ENCODE assay signal across 8 cellular contexts in the genomic region with DNA sequence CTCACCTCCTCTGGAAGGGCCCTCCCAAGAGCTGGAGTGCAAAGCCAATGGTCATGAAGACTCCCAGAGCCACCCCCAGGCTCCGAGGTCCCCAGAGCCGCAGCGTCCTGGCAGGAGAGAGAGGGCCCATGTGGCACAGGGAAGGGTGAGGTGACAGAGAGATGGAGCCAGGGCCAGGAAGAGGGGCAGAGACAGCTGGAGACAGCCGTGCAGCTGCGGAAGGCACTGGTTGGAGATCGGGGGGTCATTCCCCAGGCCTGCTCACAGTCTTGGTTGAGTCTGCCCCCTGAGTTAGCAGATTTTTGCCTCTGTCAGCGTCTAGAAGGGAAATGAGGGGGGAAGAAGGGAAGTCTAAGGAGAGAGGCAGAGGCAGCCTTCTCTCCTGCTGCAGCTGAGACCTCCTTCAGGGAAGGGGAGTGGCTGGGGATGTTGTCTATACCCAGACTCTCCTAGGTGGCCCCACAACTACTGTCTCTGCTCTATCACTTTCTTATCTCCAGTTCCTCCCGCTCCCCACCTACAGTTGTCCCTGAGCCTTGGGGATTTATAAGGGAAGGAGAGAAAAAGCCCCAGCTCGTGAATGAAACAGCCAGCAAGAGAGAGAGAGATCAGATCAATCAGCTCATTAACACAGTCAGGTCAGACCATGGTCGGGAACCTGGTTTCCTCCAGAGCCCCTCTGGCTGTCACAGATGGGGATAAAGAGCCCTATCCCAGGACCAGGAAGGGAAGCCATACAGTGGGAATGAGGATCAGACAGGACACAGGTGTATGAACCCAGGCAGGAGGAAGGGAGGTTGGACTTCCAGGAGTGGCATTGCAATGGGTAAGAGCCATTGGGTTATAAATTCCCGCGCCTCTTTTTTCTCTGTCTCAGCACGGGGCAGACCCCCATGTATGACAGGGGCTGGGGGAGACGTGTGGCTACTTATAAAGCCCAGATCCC. TPM values are rescaled to one million over a fixed set of nuclear protein-coding genes. Genes with fewer than 3 reads are reported as not detected.
DNase-seq lines count a peak whose midpoint lies in the region; FAIRE-seq and TF ChIP-seq lines count a peak whose summit lies in the region.

No MANE protein-coding gene starts in this region.

- peak overlapping the region; percentile 26 for H3K27ac Mint-ChIP-seq in T-helper 1 cell treated with Interleukin-12 subunit alpha and Interleukin-12 subunit beta and Interleukin-4 antibody, amounts not matched to agents 30 μg/mL and 1 μg/mL, for 36 hours
- no peak overlapping the region for H3K27ac Mint-ChIP-seq in activated T-helper 2 cell treated with anti-CD3 and anti-CD28 coated beads, Interferon-gamma antibody, Interleukin-2, Interleukin-4, amounts not matched to agents 10 μg/mL and 5 μg/mL and 100 μg/mL, durations not matched to agents 14 hours and 24 hours and 36 hours

- WGBS in stomach, 5 donors, result 43 to 55% (median 48%) methylated on average over 12 to 14 of the region's 14 CpGs

- H3K4me3 ChIP-seq in kidney (ENCODE audit: low read length in 2 of 2) (peak overlapping the region in 1 of 2 donors; percentile 47), stomach (peak overlapping the region in 3 of 4 donors; percentile 45 to 53 (median 49))

- no peak for DNase-seq in T-helper 1 cell
- DNase-seq in activated T-helper 2 cell treated with anti-CD3 and anti-CD28 coated beads, Interferon-gamma antibody, Interleukin-2, Interleukin-4, amounts not matched to agents 10 μg/mL and 5 μg/mL and 100 μg/mL, durations not matched to agents 14 hours and 24 hours and 36 hours (ENCODE audit: low spot score), result no peak
- peak; percentile 30 for DNase-seq in kidney
- DNase-seq in stomach, result no peak
- no peak for DNase-seq in SKM-1 treated with dmso at 0.1 percent for 144 hours (lab: John Stamatoyannopoulos, UW; ENCODE audit: unreplicated experiment)
- no peak for DNase-seq in NCI-H226
- no peak for DNase-seq in HuH-7 (ENCODE audit: low spot score)

- no peak for TF ChIP-seq EP300 in stomach (IDR thresholded peaks at IDR 0.05)

- H3K27ac ChIP-seq in kidney (ENCODE audit: low read depth in 2 of 2, low read length in 2 of 2) (no peak overlapping the region), stomach (no peak overlapping the region)

- FAIRE-seq in kidney (lab: Jason Lieb, UNC), result no peak

- peaks cover 3% of the 10 kb centered on the region for H3K36me3 Mint-ChIP-seq in T-helper 1 cell treated with Interleukin-12 subunit alpha and Interleukin-12 subunit beta and Interleukin-4 antibody, amounts not matched to agents 30 μg/mL and 1 μg/mL, for 36 hours (ENCODE audit: low read depth)
- H3K36me3 Mint-ChIP-seq in activated T-helper 2 cell treated with anti-CD3 and anti-CD28 coated beads, Interferon-gamma antibody, Interleukin-2, Interleukin-4, amounts not matched to agents 10 μg/mL and 5 μg/mL and 100 μg/mL, durations not matched to agents 14 hours and 24 hours and 36 hours (ENCODE audit: low read depth), result no peaks in the 10 kb centered on the region

- peak overlapping the region; percentile 64 for H3K4me3 Mint-ChIP-seq in T-helper 1 cell treated with Interleukin-12 subunit alpha and Interleukin-12 subunit beta and Interleukin-4 antibody, amounts not matched to agents 30 μg/mL and 1 μg/mL, for 36 hours
- H3K4me3 Mint-ChIP-seq in activated T-helper 2 cell treated with anti-CD3 and anti-CD28 coated beads, Interferon-gamma antibody, Interleukin-2, Interleukin-4, amounts not matched to agents 10 μg/mL and 5 μg/mL and 100 μg/mL, durations not matched to agents 14 hours and 24 hours and 36 hours (ENCODE audit: low read depth), result peak overlapping the region; percentile 75

- H3K4me1 Mint-ChIP-seq in T-helper 1 cell treated with Interleukin-12 subunit alpha and Interleukin-12 subunit beta and Interleukin-4 antibody, amounts not matched to agents 30 μg/mL and 1 μg/mL, for 36 hours (ENCODE audit: low read depth), result peaks cover 71% of the 10 kb centered on the region
- H3K4me1 Mint-ChIP-seq in activated T-helper 2 cell treated with anti-CD3 and anti-CD28 coated beads, Interferon-gamma antibody, Interleukin-2, Interleukin-4, amounts not matched to agents 10 μg/mL and 5 μg/mL and 100 μg/mL, durations not matched to agents 14 hours and 24 hours and 36 hours (ENCODE audit: low read depth), result peaks cover 69% of the 10 kb centered on the region

- H3K9me3 Mint-ChIP-seq in T-helper 1 cell treated with Interleukin-12 subunit alpha and Interleukin-12 subunit beta and Interleukin-4 antibody, amounts not matched to agents 30 μg/mL and 1 μg/mL, for 36 hours, result no peaks in the 10 kb centered on the region
- no peaks in the 10 kb centered on the region for H3K9me3 Mint-ChIP-seq in activated T-helper 2 cell treated with anti-CD3 and anti-CD28 coated beads, Interferon-gamma antibody, Interleukin-2, Interleukin-4, amounts not matched to agents 10 μg/mL and 5 μg/mL and 100 μg/mL, durations not matched to agents 14 hours and 24 hours and 36 hours

- H3K27me3 ChIP-seq in stomach, result peaks cover 9 to 69% (median 19%) of the 10 kb centered on the region in 3 donors

- no peak for TF ChIP-seq CTCF in kidney (IDR thresholded peaks at IDR 0.05; ENCODE audit: borderline replicate concordance, extremely low read depth, insufficient read depth)
- TF ChIP-seq CTCF in stomach (IDR thresholded peaks at IDR 0.05), result no peak

- H3K4me1 ChIP-seq in kidney (ENCODE audit: control insufficient read depth in 1 of 2, insufficient read depth in 1 of 2, low read depth in 1 of 2, low read length in 2 of 2), result peaks cover 3 to 5% of the 10 kb centered on the region in 2 donors
- peaks cover 26 to 45% (median 33%) of the 10 kb centered on the region in 4 donors for H3K4me1 ChIP-seq in stomach

- no peak for TF ChIP-seq POLR2A in stomach (IDR thresholded peaks at IDR 0.05)

- peak overlapping the region in 1 of 2 donors; percentile 34 for H3K9ac ChIP-seq in kidney (ENCODE audit: low read length in 2 of 2)

- H3K36me3 ChIP-seq in kidney (ENCODE audit: control insufficient read depth in 1 of 2, insufficient read depth in 2 of 2, low read length in 2 of 2) (no peaks in the 10 kb centered on the region), stomach (no peaks in the 10 kb centered on the region)

- intact Hi-C loops in activated T-helper 2 cell treated with anti-CD3 and anti-CD28 coated beads, Interferon-gamma antibody, Interleukin-2, Interleukin-4, amounts not matched to agents 10 μg/mL and 5 μg/mL and 100 μg/mL, durations not matched to agents 14 hours and 24 hours and 36 hours (cut with micrococcal nuclease), result loop anchor here (5.0 kb wide), 1 partner anchor 40 kb away; no protein-coding TSS in a partner anchor
- intact Hi-C loops in kidney (cut with DNase I), result no loop called here
- intact Hi-C loops in stomach (cut with DNase I; ENCODE audit: low total_unique reads), result no loop called here

- H3K9me3 ChIP-seq in kidney (ENCODE audit: control insufficient read depth in 1 of 2, low read length in 2 of 2) (no peaks in the 10 kb centered on the region), stomach (no peaks in the 10 kb centered on the region)

- peaks cover 30% of the 10 kb centered on the region for H3K27me3 Mint-ChIP-seq in T-helper 1 cell treated with Interleukin-12 subunit alpha and Interleukin-12 subunit beta and Interleukin-4 antibody, amounts not matched to agents 30 μg/mL and 1 μg/mL, for 36 hours (ENCODE audit: low read depth)
- peaks cover 6% of the 10 kb centered on the region for H3K27me3 Mint-ChIP-seq in activated T-helper 2 cell treated with anti-CD3 and anti-CD28 coated beads, Interferon-gamma antibody, Interleukin-2, Interleukin-4, amounts not matched to agents 10 μg/mL and 5 μg/mL and 100 μg/mL, durations not matched to agents 14 hours and 24 hours and 36 hours (ENCODE audit: low read depth)

RNA-seq across cellular contexts. Expression of a gene that starts 1.2 kb away (rescaled TPM):
- total RNA-seq in activated T-helper 2 cell treated with anti-CD3 and anti-CD28 coated beads, Interferon-gamma antibody, Interleukin-2, Interleukin-4, amounts not matched to agents 10 μg/mL and 5 μg/mL and 100 μg/mL, durations not matched to agents 14 hours and 24 hours and 36 hours, result 2.4 and 2.8 TPM in 2 replicates
- total RNA-seq in kidney (3.2 TPM), stomach (1 to 10 TPM in 2 of 5 donors, not detected in 3; 1.5 to 1.6 TPM)
- polyA plus RNA-seq in kidney (ENCODE audit: insufficient read depth, low read depth, low replicate concordance) (1.2 TPM), stomach (1 to 10 TPM; 1.7 to 2.4 (median 2.1) TPM)

RNA-seq across cellular contexts. Expression of a gene that starts 8.7 kb away (rescaled TPM):
- total RNA-seq in activated T-helper 2 cell treated with anti-CD3 and anti-CD28 coated beads, Interferon-gamma antibody, Interleukin-2, Interleukin-4, amounts not matched to agents 10 μg/mL and 5 μg/mL and 100 μg/mL, durations not matched to agents 14 hours and 24 hours and 36 hours, result 31.2 and 33.2 TPM in 2 replicates
- total RNA-seq in kidney (27.1 TPM), stomach (10 to 100 TPM; 16.2 to 33.3 (median 28.6) TPM)
- polyA plus RNA-seq in kidney (ENCODE audit: insufficient read depth, low read depth, low replicate concordance) (14.8 TPM), stomach (10 to 100 TPM; 10.7 to 17.2 (median 11.4) TPM)

RNA-seq across cellular contexts. Expression of a gene that starts 9.9 kb away (rescaled TPM):
- total RNA-seq in activated T-helper 2 cell treated with anti-CD3 and anti-CD28 coated beads, Interferon-gamma antibody, Interleukin-2, Interleukin-4, amounts not matched to agents 10 μg/mL and 5 μg/mL and 100 μg/mL, durations not matched to agents 14 hours and 24 hours and 36 hours, result 7.0 and 7.8 TPM in 2 replicates
- total RNA-seq in kidney (1.8 TPM), stomach (1 to 10 TPM in 3 of 5 donors, under 1 TPM in 1, not detected in 1; 0.92 to 4.9 (median 2.6) TPM)
- polyA plus RNA-seq in kidney (ENCODE audit: insufficient read depth, low read depth, low replicate concordance) (0.73 TPM), stomach (under 1 TPM in 2 of 3 donors, not detected in 1; 0.12 to 0.48 TPM)

RNA-seq across cellular contexts. Expression of a gene that starts 10.5 kb away (rescaled TPM):
- 20.6 and 22.3 TPM in 2 replicates for total RNA-seq in activated T-helper 2 cell treated with anti-CD3 and anti-CD28 coated beads, Interferon-gamma antibody, Interleukin-2, Interleukin-4, amounts not matched to agents 10 μg/mL and 5 μg/mL and 100 μg/mL, durations not matched to agents 14 hours and 24 hours and 36 hours
- total RNA-seq in kidney, result 3.7 TPM
- 3.4 TPM for polyA plus RNA-seq in kidney (ENCODE audit: insufficient read depth, low read depth, low replicate concordance)
- under 1 TPM in 1 of 5 donors, not detected in 4; 0.92 TPM for total RNA-seq in stomach
- polyA plus RNA-seq in stomach, result 1 to 10 TPM in 2 of 3 donors, under 1 TPM in 1; 0.50 to 8.8 (median 1.5) TPM

RNA-seq across cellular contexts. Expression of a gene that starts 18.5 kb away (rescaled TPM):
- total RNA-seq in activated T-helper 2 cell treated with anti-CD3 and anti-CD28 coated beads, Interferon-gamma antibody, Interleukin-2, Interleukin-4, amounts not matched to agents 10 μg/mL and 5 μg/mL and 100 μg/mL, durations not matched to agents 14 hours and 24 hours and 36 hours, result 125 and 130 TPM in 2 replicates
- total RNA-seq in kidney (122 TPM), stomach (100 to 1,000 TPM in 3 of 5 donors, 10 to 100 TPM in 2; 26.3 to 889 (median 159) TPM)
- polyA plus RNA-seq in kidney (ENCODE audit: insufficient read depth, low read depth, low replicate concordance) (470 TPM), stomach (100 to 1,000 TPM; 307 to 476 (median 334) TPM)
